ENCODE assay signal across 11 cellular contexts in the genomic region with DNA sequence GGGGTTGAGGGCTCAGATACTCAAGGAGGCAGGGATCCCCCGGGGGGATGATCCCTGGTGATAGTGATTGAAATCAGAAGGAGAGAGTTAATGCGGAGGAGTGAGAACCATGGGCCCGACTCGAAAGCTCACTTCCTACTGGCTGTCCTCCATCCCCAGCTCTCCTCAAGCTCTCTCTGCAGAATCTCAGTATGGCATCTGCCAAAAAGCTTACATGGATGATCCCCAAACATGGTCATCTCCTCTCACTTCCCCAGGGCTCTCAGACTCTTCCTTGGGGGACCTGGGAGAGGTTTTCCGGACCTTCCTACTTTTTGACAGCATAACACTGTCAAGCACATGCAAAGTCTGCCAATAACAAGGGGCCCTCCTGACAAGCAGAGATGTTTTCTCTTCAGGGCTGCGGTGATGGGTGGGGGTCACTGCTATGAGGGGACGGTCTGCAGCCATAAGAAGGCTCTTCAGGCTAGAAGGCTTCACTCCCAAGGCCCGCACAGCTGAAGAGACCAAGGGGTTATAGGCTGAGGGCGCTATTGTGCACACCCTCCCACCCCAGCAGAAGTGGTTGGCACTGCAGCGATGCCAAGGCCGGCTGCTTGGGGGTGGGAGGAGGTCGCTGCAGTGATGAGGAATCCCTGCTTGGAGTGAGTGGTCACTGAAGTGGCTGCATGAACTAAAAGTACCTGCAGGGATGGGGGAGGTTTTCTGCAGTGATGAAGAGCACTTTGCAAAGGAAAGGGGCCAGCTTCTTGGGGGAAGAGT. TPM values are rescaled to one million over a fixed set of nuclear protein-coding genes. Genes with fewer than 3 reads are reported as not detected.
A peak's percentile ranks its signal among the peaks of the same experiment; 100 is the strongest.
DNase-seq lines count a peak whose midpoint lies in the region; ATAC-seq and TF ChIP-seq lines count a peak whose summit lies in the region.
"Had no signal": no experiment of that assay in that cellular context is flagged by ENCODE, and none has a peak within 500 bp of the region (broad histone marks: within the 10 kb centered on the region; RNA-seq: fewer than 3 reads in every experiment).

No MANE protein-coding gene starts in this region.

- DNase-seq in heart right ventricle, result no peak
- DNase-seq in Right ventricle myocardium superior, result no peak
- DNase-seq in activated CD4-positive, alpha-beta memory T cell treated with anti-CD3 and anti-CD28 coated beads for 36 hours, result no peak
- DNase-seq in immature natural killer cell, result no peak
- no peak for DNase-seq in upper lobe of left lung
- no peak for DNase-seq in RKO (ENCODE audit: low spot score)
- no peak for DNase-seq in substantia nigra (lab: John Stamatoyannopoulos, UW)

- TF ChIP-seq EP300 in upper lobe of left lung (IDR thresholded peaks at IDR 0.05), result no peak

- TF ChIP-seq CTCF in heart right ventricle (IDR thresholded peaks at IDR 0.05), result no peak
- no peak for TF ChIP-seq CTCF in upper lobe of left lung (IDR thresholded peaks at IDR 0.05)

- H3K4me1 ChIP-seq in heart right ventricle (peaks cover 0 to 20% (median 11%) of the 10 kb centered on the region in 9 donors), upper lobe of left lung (peaks cover 22 to 24% (median 22%) of the 10 kb centered on the region in 4 donors)

- H3K4me3 ChIP-seq in heart right ventricle (peak overlapping the region in 7 of 10 donors; percentile 49 to 69 (median 57)), upper lobe of left lung (peak overlapping the region in 3 of 4 donors; percentile 37 to 61 (median 46))

- no peaks in the 10 kb centered on the region for H3K9me3 Mint-ChIP-seq in activated CD4-positive, alpha-beta memory T cell treated with anti-CD3 and anti-CD28 coated beads for 36 hours
- no peaks in the 10 kb centered on the region for H3K9me3 Mint-ChIP-seq in immature natural killer cell
- H3K9me3 Mint-ChIP-seq: HFFc6 had no signal

- H3K9me3 ChIP-seq in heart right ventricle, result no peaks in the 10 kb centered on the region
- H3K9me3 ChIP-seq in upper lobe of left lung, result no peaks in the 10 kb centered on the region

- 35 to 40% methylated on average over 12 of the region's 12 CpGs for WGBS in heart right ventricle, 2 donors
- 38 to 39% methylated on average over 10 of the region's 12 CpGs for WGBS in upper lobe of left lung, 2 donors

- H3K27me3 Mint-ChIP-seq in activated CD4-positive, alpha-beta memory T cell treated with anti-CD3 and anti-CD28 coated beads for 36 hours, result peaks cover 47% of the 10 kb centered on the region
- peaks cover 11 to 28% (median 21%) of the 10 kb centered on the region in 3 donors for H3K27me3 Mint-ChIP-seq in immature natural killer cell (ENCODE audit: low read depth in 3 of 3)

- no peak overlapping the region for H3K27ac Mint-ChIP-seq in activated CD4-positive, alpha-beta memory T cell treated with anti-CD3 and anti-CD28 coated beads for 36 hours
- no peak overlapping the region for H3K27ac Mint-ChIP-seq in immature natural killer cell
- H3K27ac Mint-ChIP-seq: HFFc6 had no signal

- no peak for TF ChIP-seq POLR2A in upper lobe of left lung (IDR thresholded peaks at IDR 0.05)

- CTCF ChIA-PET in activated CD4-positive, alpha-beta memory T cell treated with anti-CD3 and anti-CD28 coated beads for 36 hours (lab: Charles Lee), result interaction anchor here (0.6 to 5.4 kb wide), 31 partner anchors 10 to 344 kb away, joined by 3 to 94 read pairs (median 6); partner anchors contain the start of genes ALG3, CAMK2N2, EEF1AKMT4 and PARL

- ATAC-seq in heart right ventricle (no peak), Right ventricle myocardium superior (ENCODE audit: poor library complexity) (no peak), upper lobe of left lung (ENCODE audit: low FRiP score in 2 of 2) (no peak), HG03439 (IDR thresholded peaks at IDR 0.05; ENCODE audit: unreplicated experiment) (no peak)

- H3K27me3 ChIP-seq in heart right ventricle (peaks cover 17 to 89% (median 51%) of the 10 kb centered on the region in 7 donors), upper lobe of left lung (peaks cover 2 to 38% (median 27%) of the 10 kb centered on the region in 4 donors)

- H3K36me3 Mint-ChIP-seq in activated CD4-positive, alpha-beta memory T cell treated with anti-CD3 and anti-CD28 coated beads for 36 hours, result no peaks in the 10 kb centered on the region
- H3K36me3 Mint-ChIP-seq in immature natural killer cell, result peaks cover 0 to 3% (median 0%) of the 10 kb centered on the region in 3 donors

- H3K36me3 ChIP-seq in heart right ventricle (no peaks in the 10 kb centered on the region), upper lobe of left lung (no peaks in the 10 kb centered on the region)

- intact Hi-C loops in heart right ventricle (cut with DNase I), result no loop called here
- intact Hi-C loops in Right ventricle myocardium superior (cut with DNase I), result no loop called here
- intact Hi-C loops in activated CD4-positive, alpha-beta memory T cell treated with anti-CD3 and anti-CD28 coated beads for 36 hours (cut with micrococcal nuclease), result no loop called here

- peaks cover 9% of the 10 kb centered on the region for H3K4me1 Mint-ChIP-seq in activated CD4-positive, alpha-beta memory T cell treated with anti-CD3 and anti-CD28 coated beads for 36 hours (ENCODE audit: low read depth)
- H3K4me1 Mint-ChIP-seq in immature natural killer cell, result peaks cover 8 to 14% of the 10 kb centered on the region in 2 donors

- H3K4me3 Mint-ChIP-seq in activated CD4-positive, alpha-beta memory T cell treated with anti-CD3 and anti-CD28 coated beads for 36 hours, result peak overlapping the region; percentile 49
- peak overlapping the region; percentile 50 to 68 (median 62) for H3K4me3 Mint-ChIP-seq in immature natural killer cell
- H3K4me3 Mint-ChIP-seq: HFFc6 had no signal

- H3K27ac ChIP-seq in heart right ventricle (no peak overlapping the region), upper lobe of left lung (no peak overlapping the region), substantia nigra (ENCODE audit: low read depth, low read length, poor library complexity, severe bottlenecking) (no peak overlapping the region)

- POLR2A ChIA-PET in activated CD4-positive, alpha-beta memory T cell treated with anti-CD3 and anti-CD28 coated beads for 36 hours (lab: Charles Lee), result interaction anchor here (1.6 kb wide), 1 partner anchor 21 kb away, joined by 5 read pairs; the partner anchor contains the start of gene EEF1AKMT4

RNA-seq across cellular contexts. Expression of gene VWA5B2, which starts 0.8 kb away (rescaled TPM):
- under 1 TPM in 1 of 10 donors, not detected in 9; 0.09 TPM for total RNA-seq in heart right ventricle
- polyA plus RNA-seq in heart right ventricle, result under 1 TPM in 1 of 2 donors, not detected in 1; 0.03 TPM
- not detected for total RNA-seq in Right ventricle myocardium superior
- total RNA-seq in activated CD4-positive, alpha-beta memory T cell treated with anti-CD3 and anti-CD28 coated beads for 36 hours, result not detected
- polyA plus RNA-seq in immature natural killer cell, result not detected
- total RNA-seq in upper lobe of left lung, result 1 to 10 TPM in 2 of 6 donors, under 1 TPM in 3, not detected in 1; 0.17 to 1.2 (median 0.51) TPM
- total RNA-seq: aorta, HFFc6, myocyte had no signal

RNA-seq across cellular contexts. Expression of gene ALG3, which starts 20.2 kb away (rescaled TPM):
- total RNA-seq in heart right ventricle (10 to 100 TPM; 10.7 to 25.1 (median 13.3) TPM), Right ventricle myocardium superior (14.9 TPM), upper lobe of left lung (10 to 100 TPM; 16.2 to 60.8 (median 37.6) TPM)
- polyA plus RNA-seq in heart right ventricle (10 to 100 TPM; 16.8 to 63.6 TPM), immature natural killer cell (10 to 100 TPM; 35.7 to 62.5 (median 46.8) TPM)
- 10 to 100 TPM; 31.6 to 34.1 TPM for total RNA-seq in activated CD4-positive, alpha-beta memory T cell treated with anti-CD3 and anti-CD28 coated beads for 36 hours

RNA-seq across cellular contexts. Expression of gene EEF1AKMT4, which starts 20.9 kb away (rescaled TPM):
- total RNA-seq in heart right ventricle, result 1 to 10 TPM in 7 of 10 donors, under 1 TPM in 3; 0.49 to 2.3 (median 1.1) TPM
- polyA plus RNA-seq in heart right ventricle, result 10 to 100 TPM in 1 of 2 donors, under 1 TPM in 1; 0.95 to 19.4 TPM
- total RNA-seq in Right ventricle myocardium superior, result 1.6 TPM
- total RNA-seq in activated CD4-positive, alpha-beta memory T cell treated with anti-CD3 and anti-CD28 coated beads for 36 hours, result 1 to 10 TPM; 3.5 to 4.4 TPM
- 1 to 10 TPM; 1.7 to 5.4 (median 3.3) TPM for polyA plus RNA-seq in immature natural killer cell
- 1 to 10 TPM; 1.8 to 8.8 (median 4.1) TPM for total RNA-seq in upper lobe of left lung

RNA-seq across cellular contexts. Expression of gene CAMK2N2, which starts 32.8 kb away (rescaled TPM):
- total RNA-seq in heart right ventricle (under 1 TPM in 3 of 10 donors, not detected in 7; 0.20 to 0.30 (median 0.25) TPM), Right ventricle myocardium superior (not detected), upper lobe of left lung (under 1 TPM in 2 of 6 donors, not detected in 4; 0.26 to 0.44 TPM)
- polyA plus RNA-seq in heart right ventricle (under 1 TPM in 1 of 2 donors, not detected in 1; 0.12 TPM), immature natural killer cell (not detected)
- total RNA-seq in activated CD4-positive, alpha-beta memory T cell treated with anti-CD3 and anti-CD28 coated beads for 36 hours, result under 1 TPM; 0.21 to 0.51 TPM
- total RNA-seq: myocyte had no signal
- polyA plus RNA-seq: aorta had no signal

RNA-seq across cellular contexts. Expression of gene ABCF3, which starts 42.6 kb away (rescaled TPM):
- total RNA-seq in heart right ventricle (10 to 100 TPM; 60.1 to 90.7 (median 68.3) TPM), Right ventricle myocardium superior (69.3 TPM), upper lobe of left lung (100 to 1,000 TPM in 1 of 6 donors, 10 to 100 TPM in 5; 52.6 to 184 (median 73.1) TPM)
- polyA plus RNA-seq in heart right ventricle (10 to 100 TPM; 78.0 to 87.9 TPM), immature natural killer cell (10 to 100 TPM; 19.1 to 47.1 (median 28.9) TPM)
- total RNA-seq in activated CD4-positive, alpha-beta memory T cell treated with anti-CD3 and anti-CD28 coated beads for 36 hours, result 10 to 100 TPM; 41.2 to 48.7 TPM
